21 cellular contexts compared by ENCODE assay signal in genomic region chr9:110311978-110312377, GRCh38. TPM values are rescaled to one million over a fixed set of nuclear protein-coding genes. Genes with fewer than 3 reads are reported as not detected.
"Had no signal": no experiment of that assay in that cellular context is flagged by ENCODE, and none has a peak within 500 bp of the region (broad histone marks: within the 10 kb centered on the region; RNA-seq: fewer than 3 reads in every experiment).

No MANE protein-coding gene starts in this region.

RNA-seq across cellular contexts. Expression of gene TXNDC8, which starts 25.7 kb away (rescaled TPM):
- total RNA-seq: activated naive CD4-positive, alpha-beta T cell treated with anti-CD3 and anti-CD28 coated beads for 36 hours; activated naive CD4-positive, alpha-beta T cell treated with anti-CD3 and anti-CD28 coated beads, Interleukin-2, amount 50 U/mL, for 72 hours; activated naive CD8-positive, alpha-beta T cell treated with anti-CD3 and anti-CD28 coated beads for 36 hours; activated naive CD8-positive, alpha-beta T cell treated with anti-CD3 and anti-CD28 coated beads, Interleukin-2, amount 10 ng/mL, durations not matched to agents 7 days and 5 days; activated T-cell treated with anti-CD3 and anti-CD28 coated beads, Interleukin-2, amount 50 U/mL, for 4 hours; activated T-cell treated with anti-CD3 and anti-CD28 coated beads, Interleukin-2, amount 50 U/mL, for 72 hours; activated T-helper 1 cell treated with anti-CD3 and anti-CD28 coated beads, Interleukin-12 subunit alpha, Interleukin-12 subunit beta, Interleukin-2, Interleukin-4 antibody, amounts not matched to agents 30 ng/mL and 10 ng/mL and 1 ng/mL, durations not matched to agents 14 hours and 24 hours and 36 hours; activated T-helper 17 cell treated with anti-CD3 and anti-CD28 coated beads, Interleukin-2, amount 50 U/mL, for 72 hours; activated T-helper 2 cell treated with anti-CD3 and anti-CD28 coated beads, Interferon-gamma antibody, Interleukin-2, Interleukin-4, amounts not matched to agents 10 μg/mL and 5 μg/mL and 100 μg/mL, durations not matched to agents 14 hours and 24 hours and 36 hours; adrenal gland; aorta; ascending aorta; astrocyte; body of pancreas; breast epithelium; bronchial epithelial cell; cardiac muscle cell; cardiac septum; cerebellum; chondrocyte had no signal
- polyA plus RNA-seq: adipose tissue, adrenal gland, aorta, cardiac muscle cell had no signal
